In the genomic region with DNA sequence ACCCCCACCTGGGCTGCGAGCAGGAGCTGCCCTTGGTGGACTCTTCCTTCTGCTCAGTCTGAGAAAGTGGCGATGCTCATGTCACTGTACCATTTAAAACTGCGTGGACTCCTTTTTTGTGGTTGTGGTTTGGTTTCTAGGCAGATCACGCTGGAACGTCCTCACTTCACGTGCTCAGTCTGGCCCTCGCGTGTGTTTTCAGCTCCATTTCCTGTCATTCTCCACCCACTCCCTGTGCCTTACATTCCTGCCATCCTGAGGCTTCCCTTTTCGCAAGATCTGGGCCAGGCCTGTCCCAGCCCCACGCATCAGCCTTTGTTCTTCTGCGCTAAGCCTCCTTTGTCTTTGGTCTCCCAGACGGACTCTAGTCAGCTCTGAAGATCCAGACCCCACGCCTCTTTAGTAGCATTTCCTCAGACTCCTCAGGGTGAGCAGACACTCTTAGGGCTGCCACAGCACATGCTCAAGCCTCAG, we compare ENCODE assay signal across 10 cellular contexts.
DNase-seq lines count a peak whose midpoint lies in the region; ATAC-seq and TF ChIP-seq lines count a peak whose summit lies in the region.
"Had no signal": no experiment of that assay in that cellular context is flagged by ENCODE, and none has a peak within 500 bp of the region (broad histone marks: within the 10 kb centered on the region; RNA-seq: fewer than 3 reads in every experiment).

No MANE protein-coding gene starts in this region.

- H3K27me3 ChIP-seq in left lung (no peaks in the 10 kb centered on the region), gastrocnemius medialis (no peaks in the 10 kb centered on the region)
- H3K27me3 ChIP-seq: colonic mucosa, tibial nerve had no signal

- H3K4me1 Mint-ChIP-seq in HFFc6 (ENCODE audit: low read depth) = peaks cover 10% of the 10 kb centered on the region
- peaks cover 34% of the 10 kb centered on the region for H3K4me1 Mint-ChIP-seq in activated naive CD4-positive, alpha-beta T cell treated with anti-CD3 and anti-CD28 coated beads, Interleukin-2, amount 50 U/mL, for 24 hours

- no peaks in the 10 kb centered on the region for H3K9me3 Mint-ChIP-seq in HFFc6
- no peaks in the 10 kb centered on the region for H3K9me3 Mint-ChIP-seq in activated naive CD4-positive, alpha-beta T cell treated with anti-CD3 and anti-CD28 coated beads, Interleukin-2, amount 50 U/mL, for 24 hours

- ATAC-seq in left lung (peak; percentile 41), gastrocnemius medialis (no peak), HG02970 (IDR thresholded peaks at IDR 0.05; ENCODE audit: low FRiP score, unreplicated experiment) (no peak)

- H3K9me3 ChIP-seq in left lung (no peaks in the 10 kb centered on the region), gastrocnemius medialis (no peaks in the 10 kb centered on the region)
- H3K9me3 ChIP-seq: colonic mucosa, tibial nerve had no signal

- intact Hi-C loops in left lung (cut with DNase I) = no loop called here
- intact Hi-C loops in gastrocnemius medialis (cut with DNase I; ENCODE audit: low total_unique reads) = no loop called here

- H3K27ac Mint-ChIP-seq in HFFc6 = 0 out of 2 replicates have a peak overlapping the region, but pooled peaks have one; percentile 14
- H3K27ac Mint-ChIP-seq in activated naive CD4-positive, alpha-beta T cell treated with anti-CD3 and anti-CD28 coated beads, Interleukin-2, amount 50 U/mL, for 24 hours = peak overlapping the region; percentile 90

- in situ Hi-C loops in gastrocnemius medialis (cut with MboI; ENCODE audit: low sequenced_read_pairs in 4 of 4) = no loop called here

- no peak overlapping the region for H3K4me3 ChIP-seq in AG10803 (ENCODE audit: low read length)
- no peak overlapping the region for H3K4me3 ChIP-seq in left lung
- H3K4me3 ChIP-seq in gastrocnemius medialis = no peak overlapping the region
- H3K4me3 ChIP-seq: colonic mucosa, tibial nerve had no signal

- peaks cover 2% of the 10 kb centered on the region; the same call in 1 of the 2 replicates for H3K27me3 Mint-ChIP-seq in HFFc6 (ENCODE audit: insufficient read depth)
- no peaks in the 10 kb centered on the region for H3K27me3 Mint-ChIP-seq in activated naive CD4-positive, alpha-beta T cell treated with anti-CD3 and anti-CD28 coated beads, Interleukin-2, amount 50 U/mL, for 24 hours

- H3K4me3 Mint-ChIP-seq in HFFc6 = no peak overlapping the region
- H3K4me3 Mint-ChIP-seq in activated naive CD4-positive, alpha-beta T cell treated with anti-CD3 and anti-CD28 coated beads, Interleukin-2, amount 50 U/mL, for 24 hours = peak overlapping the region; percentile 27

- no peak for TF ChIP-seq POLR2A in gastrocnemius medialis (IDR thresholded peaks at IDR 0.05)

- H3K36me3 ChIP-seq in left lung (peaks cover 0 to 28% of the 10 kb centered on the region in 2 donors), gastrocnemius medialis (peaks cover 0 to 17% of the 10 kb centered on the region in 2 donors)
- H3K36me3 ChIP-seq: colonic mucosa had no signal

- TF ChIP-seq CTCF in AG10803 (conservative IDR thresholded peaks at IDR 0.05; ENCODE audit: low read length) = no peak
- no peak for TF ChIP-seq CTCF in HFFc6 (IDR thresholded peaks at IDR 0.05)
- no peak for TF ChIP-seq CTCF in left lung (IDR thresholded peaks at IDR 0.05)
- TF ChIP-seq CTCF in gastrocnemius medialis (IDR thresholded peaks at IDR 0.05 in 4 of 5, conservative IDR thresholded peaks at IDR 0.05 in 1 of 5) = no peak

- peaks cover 0 to 4% of the 10 kb centered on the region in 2 donors for H3K4me1 ChIP-seq in left lung
- H3K4me1 ChIP-seq in gastrocnemius medialis = no peaks in the 10 kb centered on the region
- H3K4me1 ChIP-seq: colonic mucosa, tibial nerve had no signal

- peaks cover 48% of the 10 kb centered on the region for H3K36me3 Mint-ChIP-seq in HFFc6 (ENCODE audit: low read depth)
- H3K36me3 Mint-ChIP-seq in activated naive CD4-positive, alpha-beta T cell treated with anti-CD3 and anti-CD28 coated beads, Interleukin-2, amount 50 U/mL, for 24 hours = peaks cover 13% of the 10 kb centered on the region

- H3K27ac ChIP-seq in left lung (no peak overlapping the region), gastrocnemius medialis (no peak overlapping the region)
- H3K27ac ChIP-seq: colonic mucosa, tibial nerve had no signal

- peak; percentile 86 for DNase-seq in AG10803 (ENCODE audit: low read depth)
- no peak for DNase-seq in HFFc6
- DNase-seq in left lung = no peak
- DNase-seq in gastrocnemius medialis = no peak
- no peak for DNase-seq in OCI-M2 (lab: John Stamatoyannopoulos, UW; ENCODE audit: unreplicated experiment)
- DNase-seq in DMS79 (lab: John Stamatoyannopoulos, UW) = no peak
- DNase-seq: colonic mucosa had no signal
